ENCODE assay signal across 28 cellular contexts in the genomic region with DNA sequence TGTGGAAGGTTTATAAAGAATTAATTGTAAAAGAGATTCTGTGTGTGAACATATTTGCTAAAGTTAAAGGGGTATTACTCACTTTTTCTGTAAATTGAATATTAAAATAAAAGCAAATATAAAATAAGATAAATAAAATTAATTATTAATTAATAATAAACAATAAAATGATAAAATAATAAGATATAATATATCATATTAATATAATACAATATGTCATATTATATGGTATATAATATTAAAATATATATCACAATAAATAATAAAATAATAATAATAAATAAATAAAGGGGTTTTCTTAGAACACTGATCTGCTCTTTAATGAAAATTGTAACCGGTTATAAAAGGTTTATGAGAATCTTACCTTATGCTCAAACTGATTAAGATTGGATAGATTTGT. TPM values are rescaled to one million over a fixed set of nuclear protein-coding genes. Genes with fewer than 3 reads are reported as not detected.
"Had no signal": no experiment of that assay in that cellular context is flagged by ENCODE, and none has a peak within 500 bp of the region (broad histone marks: within the 10 kb centered on the region; RNA-seq: fewer than 3 reads in every experiment).

No MANE protein-coding gene starts in this region.

- H3K27ac ChIP-seq: brain microvascular endothelial cell, esophagus muscularis mucosa, foreskin keratinocyte, gastroesophageal sphincter, heart right ventricle, VCaP had no signal

- ATAC-seq: activated CD4-positive, CD25-positive, alpha-beta regulatory T cell treated with anti-CD3 and anti-CD28 coated beads, Interleukin-2, amount 50 U/mL, for 24 hours; activated CD8-positive, alpha-beta T cell treated with anti-CD3 and anti-CD28 coated beads, Interleukin-2, amount 10 ng/mL, durations not matched to agents 7 days and 5 days; activated T-cell treated with anti-CD3 and anti-CD28 coated beads, Interleukin-2, amount 50 U/mL, for 72 hours; foreskin keratinocyte; gastroesophageal sphincter; heart right ventricle had no signal

- H3K36me3 ChIP-seq: brain microvascular endothelial cell, esophagus muscularis mucosa, gastroesophageal sphincter, heart right ventricle had no signal

- H3K4me3 ChIP-seq: esophagus muscularis mucosa, gastroesophageal sphincter, heart right ventricle had no signal

- H3K27me3 ChIP-seq: brain microvascular endothelial cell, foreskin keratinocyte had no signal

- DNase-seq: activated B cell treated with CpG ODN at 0.5 μM for 24 hours; activated CD4-positive, alpha-beta memory T cell treated with anti-CD3 and anti-CD28 coated beads for 36 hours; activated CD4-positive, alpha-beta T cell treated with anti-CD3 and anti-CD28 coated beads for 48 hours; activated CD8-positive, alpha-beta memory T cell treated with anti-CD3 and anti-CD28 coated beads, Interleukin-2, amount 50 U/mL, for 48 hours; activated CD8-positive, alpha-beta T cell treated with anti-CD3 and anti-CD28 coated beads, Interleukin-2, amount 10 ng/mL, durations not matched to agents 7 days and 5 days; activated gamma-delta T cell; activated naive CD4-positive, alpha-beta T cell; activated naive CD4-positive, alpha-beta T cell treated with anti-CD3 and anti-CD28 coated beads, Interleukin-2, amount 50 U/mL, for 16 hours; activated T-cell treated with anti-CD3 and anti-CD28 coated beads for 4 hours; activated T-cell treated with anti-CD3 and anti-CD28 coated beads, Interleukin-2, amount 50 U/mL, for 24 hours; activated T-cell treated with anti-CD3 and anti-CD28 coated beads, Interleukin-2, amount 50 U/mL, for 72 hours; amniotic stem cell; anterior cingulate cortex; brain microvascular endothelial cell; cortex of kidney; dermis blood vessel endothelial cell; effector CD4-positive, alpha-beta T cell; foreskin keratinocyte; heart right ventricle; T-helper 2 cell had no signal

- H3K4me1 ChIP-seq: esophagus muscularis mucosa, gastroesophageal sphincter, heart right ventricle had no signal

- FAIRE-seq: astrocyte, bronchial epithelial cell had no signal

RNA-seq across cellular contexts. Expression of a gene that starts 29.8 kb away (rescaled TPM):
- total RNA-seq: activated B cell treated with CpG ODN at 0.5 μM for 24 hours; activated CD4-positive, alpha-beta memory T cell treated with anti-CD3 and anti-CD28 coated beads for 36 hours; activated CD8-positive, alpha-beta memory T cell treated with anti-CD3 and anti-CD28 coated beads for 36 hours; activated CD8-positive, alpha-beta T cell treated with anti-CD3 and anti-CD28 coated beads, Interleukin-2, amount 10 ng/mL, durations not matched to agents 7 days and 5 days; activated T-cell treated with anti-CD3 and anti-CD28 coated beads, Interleukin-2, amount 50 U/mL, for 72 hours; dermis blood vessel endothelial cell; foreskin keratinocyte; T-helper 1 cell treated with Interleukin-12 subunit alpha and Interleukin-12 subunit beta and Interleukin-4 antibody, amounts not matched to agents 30 ng/mL and 1 ng/mL, for 36 hours had no signal
